Comparison of ENCODE assay signal across 20 cellular contexts in genomic region chr13:81138353-81138995, GRCh38.
"Had no signal": no experiment of that assay in that cellular context is flagged by ENCODE, and none has a peak within 500 bp of the region (broad histone marks: within the 10 kb centered on the region; RNA-seq: fewer than 3 reads in every experiment).

No MANE protein-coding gene starts in this region.

- H3K9me3 ChIP-seq: pancreas, tibial artery, upper lobe of left lung, uterus had no signal

- H3K36me3 Mint-ChIP-seq: natural killer cell, neural progenitor cell had no signal

- H3K4me2 ChIP-seq: neural progenitor cell, smooth muscle cell had no signal

- H3K4me1 ChIP-seq: pancreas, tibial artery, upper lobe of left lung, uterus had no signal

- H3K27ac Mint-ChIP-seq: natural killer cell, neural progenitor cell, progenitor cell of endocrine pancreas had no signal

- ATAC-seq: left lobe of liver; natural killer cell; pancreas; right cardiac atrium; stimulated activated naive CD8-positive, alpha-beta T cell treated with anti-CD3 and anti-CD28 coated beads, Interleukin-15, Interleukin-2, amounts not matched to agents 100 U/mL and 50 U/mL, for 24 hours had no signal

- H3K27me3 Mint-ChIP-seq: progenitor cell of endocrine pancreas had no signal

- H3K4me1 Mint-ChIP-seq: natural killer cell had no signal

- H3K9ac ChIP-seq: neural progenitor cell had no signal

- H3K4me3 Mint-ChIP-seq: natural killer cell, neural progenitor cell had no signal

- FAIRE-seq: pancreas had no signal

- H3K36me3 ChIP-seq: neural progenitor cell, pancreas, tibial artery, upper lobe of left lung, uterus had no signal

- H3K9me3 Mint-ChIP-seq: neural progenitor cell had no signal

- H3K27ac ChIP-seq: coronary artery, neural progenitor cell, pancreas, tibial artery, upper lobe of left lung, uterus had no signal

- DNase-seq: effector CD4-positive, alpha-beta T cell; foreskin melanocyte; head of caudate nucleus; hippocampal formation; kidney glomerular epithelial cell; mammary epithelial cell; natural killer cell; occipital lobe; pancreas; right cardiac atrium; stimulated activated CD4-positive, alpha-beta T cell treated with anti-CD3 and anti-CD28 coated beads, Interleukin-2, amount 100 ng/mL, for 48 hours; stimulated activated naive CD8-positive, alpha-beta T cell treated with anti-CD3 and anti-CD28 coated beads, Interleukin-15, Interleukin-2, amounts not matched to agents 100 U/mL and 50 U/mL, for 24 hours; tibial artery; uterus had no signal

- H3K27me3 ChIP-seq: neural progenitor cell, pancreas, tibial artery, upper lobe of left lung, uterus had no signal

- H3K4me3 ChIP-seq: coronary artery, neural progenitor cell, pancreas, smooth muscle cell, tibial artery, upper lobe of left lung, uterus had no signal
